9 cellular contexts compared by ENCODE assay signal in the genomic region with DNA sequence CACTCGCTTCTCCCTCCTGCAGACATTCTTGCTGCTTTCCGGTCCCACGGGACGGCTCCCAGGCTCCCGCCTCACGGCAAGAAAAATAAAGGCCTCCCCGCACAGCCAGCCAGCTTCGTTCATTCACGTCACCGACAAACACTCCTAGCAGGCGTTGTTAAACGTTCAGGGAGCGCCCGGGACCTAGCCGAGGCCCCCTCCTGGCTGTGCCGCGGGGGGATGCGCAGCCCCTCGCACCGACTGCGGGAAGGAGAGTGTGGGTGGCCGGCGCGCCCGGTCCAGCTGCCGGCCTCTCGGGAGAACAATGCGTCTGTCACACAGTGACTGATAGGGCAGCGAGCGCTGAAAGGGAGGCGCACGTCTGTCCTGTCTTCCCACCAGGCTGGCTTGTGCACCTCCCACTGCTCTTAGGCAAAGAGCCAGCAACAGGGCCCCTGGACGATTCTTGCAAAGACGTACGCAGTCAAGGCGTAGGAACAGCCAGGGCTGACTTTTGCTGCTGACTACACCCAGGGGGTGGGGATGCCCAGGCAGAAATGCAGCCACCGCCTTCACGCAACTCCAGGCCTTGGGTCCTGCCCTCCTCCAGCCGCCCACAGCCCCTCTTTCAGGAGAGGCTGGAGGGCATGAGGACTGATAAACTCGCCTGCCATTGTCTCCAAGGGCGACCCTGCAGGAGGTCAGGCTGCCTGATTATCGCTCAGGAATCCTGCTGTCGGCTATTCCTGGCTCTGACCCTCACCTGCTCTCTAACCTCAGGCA.
A peak's percentile ranks its signal among the peaks of the same experiment; 100 is the strongest.
DNase-seq lines count a peak whose midpoint lies in the region; ATAC-seq and TF ChIP-seq lines count a peak whose summit lies in the region.
"Had no signal": no experiment of that assay in that cellular context is flagged by ENCODE, and none has a peak within 500 bp of the region (broad histone marks: within the 10 kb centered on the region; RNA-seq: fewer than 3 reads in every experiment).

No MANE protein-coding gene starts in this region.

- peaks cover 57% of the 10 kb centered on the region for H3K4me1 Mint-ChIP-seq in osteocyte (ENCODE audit: unreplicated experiment)
- H3K4me1 Mint-ChIP-seq in CD4-positive, alpha-beta T cell (ENCODE audit: low read depth): peaks cover 5% of the 10 kb centered on the region

- H3K27ac Mint-ChIP-seq in osteocyte (ENCODE audit: unreplicated experiment): peak overlapping the region; percentile 87
- no peak overlapping the region for H3K27ac Mint-ChIP-seq in CD4-positive, alpha-beta T cell

- H3K9me3 ChIP-seq in CD4-positive, alpha-beta T cell (ENCODE audit: control insufficient read depth, low read length): no peaks in the 10 kb centered on the region

- H3K27ac ChIP-seq in CD4-positive, alpha-beta T cell (ENCODE audit: low read depth, low read length): no peak overlapping the region
- H3K27ac ChIP-seq: 22Rv1 had no signal

- CTCF ChIA-PET in CD4-positive, alpha-beta T cell (lab: Charles Lee): no interaction called here

- H3K27me3 Mint-ChIP-seq in osteocyte (ENCODE audit: unreplicated experiment): no peaks in the 10 kb centered on the region
- H3K27me3 Mint-ChIP-seq in CD4-positive, alpha-beta T cell: peaks cover 70% of the 10 kb centered on the region

- H3K4me3 Mint-ChIP-seq in osteocyte (ENCODE audit: unreplicated experiment): peak overlapping the region; percentile 69
- no peak overlapping the region for H3K4me3 Mint-ChIP-seq in CD4-positive, alpha-beta T cell

- peaks cover 4% of the 10 kb centered on the region for H3K9me3 Mint-ChIP-seq in osteocyte (ENCODE audit: unreplicated experiment)
- no peaks in the 10 kb centered on the region for H3K9me3 Mint-ChIP-seq in CD4-positive, alpha-beta T cell

- TF ChIP-seq CTCF in osteocyte (IDR thresholded peaks at IDR 0.05): no peak
- no peak for TF ChIP-seq CTCF in CD4-positive, alpha-beta T cell (IDR thresholded peaks at IDR 0.05)

- intact Hi-C loops in Right ventricle myocardium inferior (cut with DNase I): loop anchor here (1.0 to 10.0 kb wide), 3 partner anchors 49 to 387 kb away; no protein-coding TSS in a partner anchor
- intact Hi-C loops in CD4-positive, alpha-beta T cell (cut with DNase I, micrococcal nuclease): no loop called here

- POLR2A ChIA-PET in CD4-positive, alpha-beta T cell (lab: Charles Lee): no interaction called here

- DNase-seq in DMS 273 (lab: John Stamatoyannopoulos, UW; ENCODE audit: unreplicated experiment) (peak; percentile 65), DMS 273 treated with DMSO at 0.1 percent for 48 hours (lab: John Stamatoyannopoulos, UW) (no peak), SK-N-DZ (ENCODE audit: low spot score) (peak; percentile 56), Right ventricle myocardium inferior (ENCODE audit: missing footprints) (peak; percentile 82), osteocyte (ENCODE audit: extremely low spot score, unreplicated experiment) (peak; percentile 87), GDM1 (lab: John Stamatoyannopoulos, UW) (no peak)
- no peak for DNase-seq in CD4-positive, alpha-beta T cell

- no peaks in the 10 kb centered on the region for H3K36me3 Mint-ChIP-seq in osteocyte (ENCODE audit: unreplicated experiment)
- H3K36me3 Mint-ChIP-seq in CD4-positive, alpha-beta T cell (ENCODE audit: low read depth): no peaks in the 10 kb centered on the region

- ATAC-seq in Right ventricle myocardium inferior (peak; percentile 87), HG02642 (IDR thresholded peaks at IDR 0.05; ENCODE audit: poor library complexity, unreplicated experiment) (no peak)
- no peak for ATAC-seq in CD4-positive, alpha-beta T cell (ENCODE audit: poor library complexity)

- H3K27me3 ChIP-seq in CD4-positive, alpha-beta T cell (ENCODE audit: control insufficient read depth, insufficient read depth, low read length): peaks cover 40% of the 10 kb centered on the region

Comparison
In these comparisons a context has a peak if more than half of its experiments do, and no peak if none do; other contexts are left out.
1. DNase-seq: peak in DMS 273 (single experiment), SK-N-DZ (single experiment), Right ventricle myocardium inferior (single experiment) and osteocyte (single experiment); none in DMS 273 treated with DMSO at 0.1 percent for 48 hours (single experiment), CD4-positive, alpha-beta T cell (0 of 10) and GDM1 (single experiment).